ENCODE assay signal across 7 cellular contexts in the genomic region with DNA sequence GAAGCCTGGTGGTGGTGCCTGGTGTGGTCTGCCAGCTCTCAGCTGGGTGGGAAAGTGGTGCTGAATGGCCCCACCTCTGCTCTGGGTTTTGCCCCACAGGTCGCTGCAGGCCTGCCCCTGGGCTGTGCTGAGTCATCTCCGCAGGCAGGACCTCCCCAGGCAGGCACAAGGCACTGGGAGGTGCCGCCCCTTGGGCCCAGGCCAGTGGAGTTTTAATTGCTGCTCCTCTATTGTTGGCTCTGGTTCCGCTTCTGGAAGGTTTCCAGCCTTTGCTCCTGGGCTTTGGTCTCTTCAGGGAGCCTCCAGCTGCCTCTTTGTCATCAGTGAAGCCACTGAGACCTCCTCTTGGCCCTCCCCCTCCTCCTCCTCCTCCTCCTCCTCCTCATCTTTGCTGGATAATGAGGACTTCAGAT.
DNase-seq lines count a peak whose midpoint lies in the region; ATAC-seq, FAIRE-seq and TF ChIP-seq lines count a peak whose summit lies in the region.

No MANE protein-coding gene starts in this region.

- H3K27ac Mint-ChIP-seq in activated CD4-positive, alpha-beta memory T cell treated with anti-CD3 and anti-CD28 coated beads for 36 hours = no peak overlapping the region

- no peaks in the 10 kb centered on the region for H3K36me3 ChIP-seq in lower lobe of right lung

- no peak for FAIRE-seq in GM19239 (lab: Jason Lieb, UNC)

- H3K9me3 ChIP-seq in lower lobe of right lung = peaks cover 6% of the 10 kb centered on the region

- intact Hi-C loops in lower lobe of right lung (cut with DNase I) = no loop called here
- intact Hi-C loops in activated CD4-positive, alpha-beta memory T cell treated with anti-CD3 and anti-CD28 coated beads for 36 hours (cut with micrococcal nuclease) = no loop called here

- H3K4me1 Mint-ChIP-seq in activated CD4-positive, alpha-beta memory T cell treated with anti-CD3 and anti-CD28 coated beads for 36 hours (ENCODE audit: low read depth) = no peaks in the 10 kb centered on the region

- in situ Hi-C loops in astrocyte of the spinal cord (cut with HindIII; ENCODE audit: low sequenced_read_pairs) = no loop called here

- H3K27me3 ChIP-seq in lower lobe of right lung (ENCODE audit: low read depth) = no peaks in the 10 kb centered on the region

- peaks cover 10% of the 10 kb centered on the region for H3K9me3 Mint-ChIP-seq in activated CD4-positive, alpha-beta memory T cell treated with anti-CD3 and anti-CD28 coated beads for 36 hours

- TF ChIP-seq CTCF in astrocyte of the spinal cord (IDR thresholded peaks at IDR 0.05; ENCODE audit: low read depth, low read length) (no peak), lower lobe of right lung (IDR thresholded peaks at IDR 0.05) (no peak)

- ATAC-seq in GM21381 (IDR thresholded peaks at IDR 0.05; ENCODE audit: unreplicated experiment) (peak; percentile 86), lower lobe of right lung (peak; percentile 86 to 88), GM19455 (IDR thresholded peaks at IDR 0.05; ENCODE audit: unreplicated experiment) (no peak)

- H3K27ac ChIP-seq in lower lobe of right lung = no peak overlapping the region

- no peaks in the 10 kb centered on the region for H3K36me3 Mint-ChIP-seq in activated CD4-positive, alpha-beta memory T cell treated with anti-CD3 and anti-CD28 coated beads for 36 hours

- CTCF ChIA-PET in activated CD4-positive, alpha-beta memory T cell treated with anti-CD3 and anti-CD28 coated beads for 36 hours (lab: Charles Lee) = no interaction called here

- POLR2A ChIA-PET in activated CD4-positive, alpha-beta memory T cell treated with anti-CD3 and anti-CD28 coated beads for 36 hours (lab: Charles Lee) = no interaction called here

- peaks cover 9% of the 10 kb centered on the region for H3K4me1 ChIP-seq in lower lobe of right lung

- peaks cover 5% of the 10 kb centered on the region for H3K27me3 Mint-ChIP-seq in activated CD4-positive, alpha-beta memory T cell treated with anti-CD3 and anti-CD28 coated beads for 36 hours

- no peak overlapping the region for H3K4me3 Mint-ChIP-seq in activated CD4-positive, alpha-beta memory T cell treated with anti-CD3 and anti-CD28 coated beads for 36 hours

- peak; percentile 17 for DNase-seq in NCI-H146 treated with DMSO at 0.1 percent for 48 hours (lab: John Stamatoyannopoulos, UW; ENCODE audit: unreplicated experiment)
- peak; percentile 89 for DNase-seq in astrocyte of the spinal cord (ENCODE audit: low read depth, low spot score)
- DNase-seq in lower lobe of right lung = peak; percentile 75
- DNase-seq in GM19239 (ENCODE audit: insufficient read length, low spot score) = no peak
- DNase-seq in activated CD4-positive, alpha-beta memory T cell treated with anti-CD3 and anti-CD28 coated beads for 36 hours = no peak

- H3K4me3 ChIP-seq in astrocyte of the spinal cord (ENCODE audit: low read depth, low read length) (no peak overlapping the region), lower lobe of right lung (no peak overlapping the region)

Comparison
In these comparisons a context has a peak if more than half of its experiments do, and no peak if none do; other contexts are left out.
1. DNase-seq: peak in NCI-H146 treated with DMSO at 0.1 percent for 48 hours (single experiment), astrocyte of the spinal cord (single experiment) and lower lobe of right lung (single experiment); none in GM19239 (single experiment) and activated CD4-positive, alpha-beta memory T cell treated with anti-CD3 and anti-CD28 coated beads for 36 hours (single experiment).